Comparison of ENCODE assay signal across 28 cellular contexts in the genomic region with DNA sequence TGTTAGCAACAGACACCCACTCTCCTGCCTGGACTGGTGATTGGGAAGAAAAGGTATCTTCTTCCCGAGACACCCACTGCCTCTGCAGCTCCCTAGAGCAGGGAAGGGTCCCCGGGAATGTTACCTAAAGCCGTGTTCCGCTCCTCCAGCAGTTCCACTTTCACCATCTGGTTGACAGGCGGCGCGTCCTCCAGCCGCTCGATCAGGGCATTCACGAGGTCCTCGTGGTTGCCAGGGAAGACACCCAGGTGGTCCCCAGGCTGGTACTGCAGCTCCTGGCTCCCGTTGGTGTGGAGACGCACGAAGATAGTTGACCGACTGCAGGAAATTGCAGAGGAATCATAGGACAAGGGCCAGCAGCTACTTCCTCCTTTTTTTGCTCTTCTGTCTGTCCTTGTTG.
"Had no signal": no experiment of that assay in that cellular context is flagged by ENCODE, and none has a peak within 500 bp of the region (broad histone marks: within the 10 kb centered on the region; RNA-seq: fewer than 3 reads in every experiment).

No MANE protein-coding gene starts in this region.

- H3K27me3 ChIP-seq: brain microvascular endothelial cell, foreskin keratinocyte, gastrocnemius medialis had no signal

- ATAC-seq: activated CD4-positive, alpha-beta T cell treated with anti-CD3 and anti-CD28 coated beads for 36 hours; activated T-cell treated with anti-CD3 and anti-CD28 coated beads, Interleukin-2, amount 50 U/mL, for 72 hours; effector memory CD8-positive, alpha-beta T cell; foreskin keratinocyte; gastrocnemius medialis; heart right ventricle had no signal

- H3K4me3 ChIP-seq: esophagus muscularis mucosa, gastrocnemius medialis, heart right ventricle had no signal

- H3K4me3 Mint-ChIP-seq: activated CD4-positive, alpha-beta memory T cell treated with anti-CD3 and anti-CD28 coated beads, Interleukin-2, amount 10 ng/mL, durations not matched to agents 7 days and 5 days; activated CD4-positive, alpha-beta T cell treated with anti-CD3 and anti-CD28 coated beads for 36 hours; activated CD4-positive, alpha-beta T cell treated with anti-CD3 and anti-CD28 coated beads, Interleukin-2, amount 10 ng/mL, durations not matched to agents 24 days and 14 days; activated naive CD8-positive, alpha-beta T cell; activated T-cell treated with anti-CD3 and anti-CD28 coated beads, Interleukin-2, amount 50 U/mL, for 24 hours; activated T-cell treated with anti-CD3 and anti-CD28 coated beads, Interleukin-2, amount 50 U/mL, for 72 hours; central memory CD8-positive, alpha-beta T cell; effector memory CD8-positive, alpha-beta T cell had no signal

- H3K36me3 Mint-ChIP-seq: activated naive CD8-positive, alpha-beta T cell had no signal

- H3K27me3 Mint-ChIP-seq: activated CD4-positive, alpha-beta memory T cell treated with anti-CD3 and anti-CD28 coated beads, Interleukin-2, amount 10 ng/mL, durations not matched to agents 7 days and 5 days had no signal

- H3K9me3 Mint-ChIP-seq: activated CD4-positive, alpha-beta memory T cell treated with anti-CD3 and anti-CD28 coated beads, Interleukin-2, amount 10 ng/mL, durations not matched to agents 7 days and 5 days; activated CD4-positive, alpha-beta T cell treated with anti-CD3 and anti-CD28 coated beads, Interleukin-2, amount 10 ng/mL, durations not matched to agents 24 days and 14 days; activated T-cell treated with anti-CD3 and anti-CD28 coated beads, Interleukin-2, amount 50 U/mL, for 24 hours; activated T-cell treated with anti-CD3 and anti-CD28 coated beads, Interleukin-2, amount 50 U/mL, for 72 hours; central memory CD8-positive, alpha-beta T cell; effector memory CD8-positive, alpha-beta T cell had no signal

- H3K27ac ChIP-seq: brain microvascular endothelial cell, esophagus muscularis mucosa, foreskin keratinocyte, gastrocnemius medialis, heart right ventricle had no signal

- H3K27ac Mint-ChIP-seq: activated CD4-positive, alpha-beta memory T cell treated with anti-CD3 and anti-CD28 coated beads, Interleukin-2, amount 10 ng/mL, durations not matched to agents 7 days and 5 days; activated CD4-positive, alpha-beta T cell treated with anti-CD3 and anti-CD28 coated beads for 36 hours; activated CD4-positive, alpha-beta T cell treated with anti-CD3 and anti-CD28 coated beads, Interleukin-2, amount 10 ng/mL, durations not matched to agents 24 days and 14 days; activated naive CD8-positive, alpha-beta T cell; activated T-cell treated with anti-CD3 and anti-CD28 coated beads, Interleukin-2, amount 50 U/mL, for 24 hours; activated T-cell treated with anti-CD3 and anti-CD28 coated beads, Interleukin-2, amount 50 U/mL, for 72 hours; effector memory CD8-positive, alpha-beta T cell had no signal

- H3K9me3 ChIP-seq: esophagus muscularis mucosa, gastrocnemius medialis, heart right ventricle had no signal

- H3K36me3 ChIP-seq: brain microvascular endothelial cell, esophagus muscularis mucosa, heart right ventricle had no signal

- H3K4me1 Mint-ChIP-seq: activated CD4-positive, alpha-beta memory T cell treated with anti-CD3 and anti-CD28 coated beads, Interleukin-2, amount 10 ng/mL, durations not matched to agents 7 days and 5 days; activated CD4-positive, alpha-beta T cell treated with anti-CD3 and anti-CD28 coated beads for 36 hours; activated CD4-positive, alpha-beta T cell treated with anti-CD3 and anti-CD28 coated beads, Interleukin-2, amount 10 ng/mL, durations not matched to agents 24 days and 14 days; central memory CD8-positive, alpha-beta T cell had no signal

- H3K4me1 ChIP-seq: esophagus muscularis mucosa, foreskin keratinocyte, gastrocnemius medialis, heart right ventricle had no signal

- DNase-seq: activated CD4-positive, alpha-beta memory T cell treated with anti-CD3 and anti-CD28 coated beads, Interleukin-2, amount 10 ng/mL, durations not matched to agents 7 days and 5 days; activated CD4-positive, alpha-beta T cell treated with anti-CD3 and anti-CD28 coated beads for 36 hours; activated CD4-positive, alpha-beta T cell treated with anti-CD3 and anti-CD28 coated beads, Interleukin-2, amount 10 ng/mL, durations not matched to agents 24 days and 14 days; activated CD4-positive, alpha-beta T cell treated with anti-CD3 and anti-CD28 coated beads, Interleukin-2, amount 50 U/mL, for 4 hours; activated CD4-positive, CD25-positive, alpha-beta regulatory T cell; activated CD4-positive, CD25-positive, alpha-beta regulatory T cell treated with anti-CD3 and anti-CD28 coated beads, Interleukin-2, amount 50 U/mL, for 72 hours; activated CD8-positive, alpha-beta memory T cell treated with anti-CD3 and anti-CD28 coated beads, Interleukin-2, amount 50 U/mL, for 48 hours; activated gamma-delta T cell; activated naive CD4-positive, alpha-beta T cell treated with anti-CD3 and anti-CD28 coated beads, Interleukin-2, amount 50 U/mL, for 16 hours; activated naive CD4-positive, alpha-beta T cell treated with Interleukin-2 at 50 U/mL for 16 hours; activated T-cell treated with anti-CD3 and anti-CD28 coated beads for 4 hours; activated T-cell treated with anti-CD3 and anti-CD28 coated beads, Interleukin-2, amount 50 U/mL, for 24 hours; activated T-cell treated with anti-CD3 and anti-CD28 coated beads, Interleukin-2, amount 50 U/mL, for 72 hours; amniotic stem cell; anterior cingulate cortex; brain microvascular endothelial cell; cortex of kidney; dermis blood vessel endothelial cell; effector CD4-positive, alpha-beta T cell; effector memory CD8-positive, alpha-beta T cell; erythroblast; foreskin keratinocyte; gastrocnemius medialis; heart right ventricle; T-helper 2 cell had no signal
